Comparison of ENCODE assay signal across 20 cellular contexts in genomic region chr1:37147906-37148305, GRCh38.
"Had no signal": no experiment of that assay in that cellular context is flagged by ENCODE, and none has a peak within 500 bp of the region (broad histone marks: within the 10 kb centered on the region; RNA-seq: fewer than 3 reads in every experiment).

No MANE protein-coding gene starts in this region.

- ATAC-seq: foreskin keratinocyte; left lung; lower lobe of right lung; stimulated activated naive B cell treated with anti-CD40 and anti-IgM and Interleukin-4, amounts not matched to agents 10 μg/mL and 1 μg/mL and 100 μg/mL, for 72 hours; stimulated activated naive CD8-positive, alpha-beta T cell treated with anti-CD3 and anti-CD28 coated beads, Interleukin-15, amount 100 ng/mL, for 72 hours had no signal

- H3K36me3 ChIP-seq: left lung, lower lobe of right lung, neural progenitor cell, sigmoid colon, tibial nerve had no signal

- H3K27ac Mint-ChIP-seq: dendritic cell treated with granulocyte-macrophage colony-stimulating factor and Interleukin-4, amounts not matched to agents 40 ng/mL and 50 ng/mL, for 4 days; memory B cell; natural killer cell treated with Interleukin-12 subunit alpha and Interleukin-12 subunit beta and Interleukin-15 and Interleukin-18, amount 100 ng/mL, for 72 hours; neural progenitor cell; stimulated activated naive B cell treated with anti-CD40 and anti-IgM and Interleukin-4, amounts not matched to agents 10 μg/mL and 1 μg/mL and 100 μg/mL, for 72 hours had no signal

- H3K9me3 Mint-ChIP-seq: dendritic cell treated with granulocyte-macrophage colony-stimulating factor and Interleukin-4, amounts not matched to agents 40 ng/mL and 50 ng/mL, for 4 days; memory B cell; natural killer cell treated with Interleukin-12 subunit alpha and Interleukin-12 subunit beta and Interleukin-15 and Interleukin-18, amount 100 ng/mL, for 72 hours; neural progenitor cell; stimulated activated naive B cell treated with anti-CD40 and anti-IgM and Interleukin-4, amounts not matched to agents 10 μg/mL and 1 μg/mL and 100 μg/mL, for 72 hours; stimulated activated naive CD8-positive, alpha-beta T cell treated with anti-CD3 and anti-CD28 coated beads, Interleukin-15, amount 100 ng/mL, for 72 hours had no signal

- H3K4me1 Mint-ChIP-seq: stimulated activated naive B cell treated with anti-CD40 and anti-IgM and Interleukin-4, amounts not matched to agents 10 μg/mL and 1 μg/mL and 100 μg/mL, for 72 hours; stimulated activated naive CD8-positive, alpha-beta T cell treated with anti-CD3 and anti-CD28 coated beads, Interleukin-15, amount 100 ng/mL, for 72 hours had no signal

- H3K27ac ChIP-seq: foreskin keratinocyte, left lung, lower lobe of right lung, neural progenitor cell, parathyroid adenoma, sigmoid colon, skin epidermis, testis, tibial nerve had no signal

- H3K4me3 Mint-ChIP-seq: dendritic cell treated with granulocyte-macrophage colony-stimulating factor and Interleukin-4, amounts not matched to agents 40 ng/mL and 50 ng/mL, for 4 days; memory B cell; natural killer cell treated with Interleukin-12 subunit alpha and Interleukin-12 subunit beta and Interleukin-15 and Interleukin-18, amount 100 ng/mL, for 72 hours; neural progenitor cell; stimulated activated naive B cell treated with anti-CD40 and anti-IgM and Interleukin-4, amounts not matched to agents 10 μg/mL and 1 μg/mL and 100 μg/mL, for 72 hours; stimulated activated naive CD8-positive, alpha-beta T cell treated with anti-CD3 and anti-CD28 coated beads, Interleukin-15, amount 100 ng/mL, for 72 hours had no signal

- DNase-seq: cerebellar nuclear complex; foreskin keratinocyte; left lung; lower lobe of right lung; midbrain; psoas muscle; retina; sigmoid colon; stimulated activated CD4-positive, alpha-beta T cell treated with anti-CD3 and anti-CD28 coated beads, Interleukin-2, amount 100 ng/mL, for 24 hours; stimulated activated CD4-positive, alpha-beta T cell treated with anti-CD3 and anti-CD28 coated beads, Interleukin-4, amount 100 ng/mL, for 4 hours; stimulated activated naive B cell treated with anti-CD40 and anti-IgM and Interleukin-4, amounts not matched to agents 10 μg/mL and 1 μg/mL and 100 μg/mL, for 72 hours; stimulated activated naive CD8-positive, alpha-beta T cell treated with anti-CD3 and anti-CD28 coated beads, Interleukin-15, amount 100 ng/mL, for 72 hours; testis had no signal

- H3K27me3 ChIP-seq: foreskin keratinocyte, sigmoid colon, testis, tibial nerve had no signal

- H3K36me3 Mint-ChIP-seq: memory B cell; natural killer cell treated with Interleukin-12 subunit alpha and Interleukin-12 subunit beta and Interleukin-15 and Interleukin-18, amount 100 ng/mL, for 72 hours; neural progenitor cell; stimulated activated naive B cell treated with anti-CD40 and anti-IgM and Interleukin-4, amounts not matched to agents 10 μg/mL and 1 μg/mL and 100 μg/mL, for 72 hours had no signal

- H3K4me3 ChIP-seq: left lung, lower lobe of right lung, neural progenitor cell, psoas muscle, sigmoid colon, skin epidermis, testis, tibial nerve had no signal
